1 cellular context compared by ENCODE assay signal in the genomic region with DNA sequence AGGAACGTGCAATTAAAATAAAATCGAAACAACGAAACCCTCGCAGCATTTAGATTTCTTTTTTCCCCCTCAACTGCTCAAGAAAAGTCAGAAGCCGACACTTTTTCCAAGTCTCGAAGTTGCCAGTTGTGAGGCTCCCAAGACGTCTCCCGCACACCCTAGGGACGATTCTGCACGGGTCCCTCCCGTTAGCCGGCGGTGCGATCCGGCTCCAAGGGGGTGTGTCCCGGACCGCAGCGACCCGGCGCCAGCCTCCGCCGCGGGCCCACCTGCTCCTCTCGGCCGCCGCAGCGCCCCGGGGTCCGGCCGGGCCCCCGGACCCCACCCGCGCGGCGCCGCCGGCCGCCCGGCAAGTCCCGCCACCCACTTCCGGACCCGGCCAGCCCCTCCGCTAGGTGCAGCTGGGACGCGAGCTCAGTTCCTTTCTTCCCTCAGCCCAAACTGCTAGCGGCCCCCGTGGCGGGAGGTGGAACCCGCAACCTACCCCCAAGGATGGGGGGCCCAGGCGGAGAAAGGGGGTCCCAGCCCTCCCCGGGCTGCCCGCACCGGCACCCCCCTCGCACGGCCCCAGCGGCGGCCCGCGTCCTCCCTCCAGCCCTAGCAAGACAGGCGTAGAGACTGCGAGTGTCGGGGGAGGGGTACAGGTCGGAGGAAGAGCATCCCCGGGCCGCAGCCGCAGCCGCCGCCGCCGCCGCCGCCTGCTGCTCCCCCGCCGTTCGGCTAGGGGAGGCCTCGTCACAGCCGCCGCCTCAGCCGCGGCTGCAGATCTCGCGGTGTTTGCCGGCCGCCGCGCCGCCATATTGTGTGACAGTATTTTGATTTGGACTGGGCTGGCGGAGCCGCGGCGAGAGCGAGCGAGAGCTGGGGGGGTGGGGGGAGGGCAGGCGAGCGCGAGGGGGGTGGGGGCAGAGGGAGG.
TF ChIP-seq lines count a peak whose summit lies in the region.

No MANE protein-coding gene starts in this region.

TF ChIP-seq in HepG2, 621 proteins besides CTCF, POLR2A, EP300 and RAD21 (continued from another document and continues in another):
- TF ChIP-seq, protein P1, sequence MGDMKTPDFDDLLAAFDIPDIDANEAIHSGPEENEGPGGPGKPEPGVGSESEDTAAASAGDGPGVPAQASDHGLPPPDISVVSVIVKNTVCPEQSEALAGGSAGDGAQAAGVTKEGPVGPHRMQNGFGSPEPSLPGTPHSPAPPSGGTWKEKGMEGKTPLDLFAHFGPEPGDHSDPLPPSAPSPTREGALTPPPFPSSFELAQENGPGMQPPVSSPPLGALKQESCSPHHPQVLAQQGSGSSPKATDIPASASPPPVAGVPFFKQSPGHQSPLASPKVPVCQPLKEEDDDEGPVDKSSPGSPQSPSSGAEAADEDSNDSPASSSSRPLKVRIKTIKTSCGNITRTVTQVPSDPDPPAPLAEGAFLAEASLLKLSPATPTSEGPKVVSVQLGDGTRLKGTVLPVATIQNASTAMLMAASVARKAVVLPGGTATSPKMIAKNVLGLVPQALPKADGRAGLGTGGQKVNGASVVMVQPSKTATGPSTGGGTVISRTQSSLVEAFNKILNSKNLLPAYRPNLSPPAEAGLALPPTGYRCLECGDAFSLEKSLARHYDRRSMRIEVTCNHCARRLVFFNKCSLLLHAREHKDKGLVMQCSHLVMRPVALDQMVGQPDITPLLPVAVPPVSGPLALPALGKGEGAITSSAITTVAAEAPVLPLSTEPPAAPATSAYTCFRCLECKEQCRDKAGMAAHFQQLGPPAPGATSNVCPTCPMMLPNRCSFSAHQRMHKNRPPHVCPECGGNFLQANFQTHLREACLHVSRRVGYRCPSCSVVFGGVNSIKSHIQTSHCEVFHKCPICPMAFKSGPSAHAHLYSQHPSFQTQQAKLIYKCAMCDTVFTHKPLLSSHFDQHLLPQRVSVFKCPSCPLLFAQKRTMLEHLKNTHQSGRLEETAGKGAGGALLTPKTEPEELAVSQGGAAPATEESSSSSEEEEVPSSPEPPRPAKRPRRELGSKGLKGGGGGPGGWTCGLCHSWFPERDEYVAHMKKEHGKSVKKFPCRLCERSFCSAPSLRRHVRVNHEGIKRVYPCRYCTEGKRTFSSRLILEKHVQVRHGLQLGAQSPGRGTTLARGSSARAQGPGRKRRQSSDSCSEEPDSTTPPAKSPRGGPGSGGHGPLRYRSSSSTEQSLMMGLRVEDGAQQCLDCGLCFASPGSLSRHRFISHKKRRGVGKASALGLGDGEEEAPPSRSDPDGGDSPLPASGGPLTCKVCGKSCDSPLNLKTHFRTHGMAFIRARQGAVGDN (CRISPR knock-in tag; IDR thresholded peaks at IDR 0.05), result peak; percentile 80
- TF ChIP-seq GABPB1 (CRISPR knock-in tag; IDR thresholded peaks at IDR 0.05) (peak; percentile 77), ZBTB7B (CRISPR knock-in tag; IDR thresholded peaks at IDR 0.05) (peak; percentile 67), ZNF274 (CRISPR knock-in tag; IDR thresholded peaks at IDR 0.05) (peak; percentile 86; the same call in 1 of the 2 replicates), ZMYM4 (CRISPR knock-in tag; IDR thresholded peaks at IDR 0.05) (peak; percentile 79), RXRA (CRISPR knock-in tag; IDR thresholded peaks at IDR 0.05) (no peak), PHF8 (CRISPR knock-in tag; IDR thresholded peaks at IDR 0.05) (peak; percentile 95), BORCS8-MEF2B (CRISPR knock-in tag; IDR thresholded peaks at IDR 0.05) (0 out of 2 replicates have a peak, but pooled peaks have one; percentile 48), ETV5 (CRISPR knock-in tag; IDR thresholded peaks at IDR 0.05; ENCODE audit: borderline replicate concordance) (peak; percentile 55), HNRNPLL (IDR thresholded peaks at IDR 0.05; ENCODE audit: low read depth, low read length, poor library complexity, severe bottlenecking) (peak; percentile 84), ZNF343 (CRISPR knock-in tag; IDR thresholded peaks at IDR 0.05) (peak; percentile 72; the same call in 1 of the 2 replicates), ZNF816 (CRISPR knock-in tag; IDR thresholded peaks at IDR 0.05; ENCODE audit: borderline replicate concordance) (peak; percentile 27; the same call in 1 of the 2 replicates), ZNF101 (CRISPR knock-in tag; IDR thresholded peaks at IDR 0.05; ENCODE audit: borderline replicate concordance, low read depth) (peak; percentile 24; the same call in 1 of the 2 replicates), ZNF737 (CRISPR knock-in tag; IDR thresholded peaks at IDR 0.05; ENCODE audit: borderline replicate concordance) (no peak), ZNF709 (CRISPR knock-in tag; IDR thresholded peaks at IDR 0.05) (peak; percentile 49; the same call in 1 of the 2 replicates), ZNF780A (CRISPR knock-in tag; IDR thresholded peaks at IDR 0.05) (peak; percentile 43; the same call in 1 of the 2 replicates), KLF13 (CRISPR knock-in tag; IDR thresholded peaks at IDR 0.05) (peak; percentile 71; the same call in 1 of the 2 replicates), CBX2 (IDR thresholded peaks at IDR 0.05; ENCODE audit: low read depth, low read length) (no peak; the same call in 1 of the 2 replicates), CBX2 (CRISPR knock-in tag; IDR thresholded peaks at IDR 0.05; ENCODE audit: low read depth) (no peak), ZSCAN22 (CRISPR knock-in tag; IDR thresholded peaks at IDR 0.05) (0 out of 2 replicates have a peak, but pooled peaks have one; percentile 65), MAFF (IDR thresholded peaks at IDR 0.05; ENCODE audit: low read depth, low read length) (no peak), ZNF331 (CRISPR knock-in tag; IDR thresholded peaks at IDR 0.05) (peak; percentile 73), HOXD1 (CRISPR knock-in tag; IDR thresholded peaks at IDR 0.05) (no peak), ZNF33B (CRISPR knock-in tag; IDR thresholded peaks at IDR 0.05) (peak; percentile 90; the same call in 1 of the 2 replicates), SIX1 (CRISPR knock-in tag; IDR thresholded peaks at IDR 0.05; ENCODE audit: borderline replicate concordance) (no peak), RBFOX2 (IDR thresholded peaks at IDR 0.05; ENCODE audit: low read depth, low read length) (peak; percentile 88), ESRRA (CRISPR knock-in tag; IDR thresholded peaks at IDR 0.05; ENCODE audit: low read depth) (peak; percentile 65; the same call in 1 of the 2 replicates), ZNF224 (CRISPR knock-in tag; IDR thresholded peaks at IDR 0.05) (no peak), GPN1 (CRISPR knock-in tag; IDR thresholded peaks at IDR 0.05; ENCODE audit: borderline replicate concordance) (no peak), CHCHD3 (CRISPR knock-in tag; IDR thresholded peaks at IDR 0.05) (peak; percentile 46; the same call in 1 of the 2 replicates), ZBTB7A (CRISPR knock-in tag; IDR thresholded peaks at IDR 0.05) (peak; percentile 77; the same call in 1 of the 2 replicates), CBFB (CRISPR knock-in tag; IDR thresholded peaks at IDR 0.05) (0 out of 2 replicates have a peak, but pooled peaks have one; percentile 33), POLR2G (IDR thresholded peaks at IDR 0.05; ENCODE audit: low read depth, low read length) (peak; percentile 90)
- TF ChIP-seq, protein P2, sequence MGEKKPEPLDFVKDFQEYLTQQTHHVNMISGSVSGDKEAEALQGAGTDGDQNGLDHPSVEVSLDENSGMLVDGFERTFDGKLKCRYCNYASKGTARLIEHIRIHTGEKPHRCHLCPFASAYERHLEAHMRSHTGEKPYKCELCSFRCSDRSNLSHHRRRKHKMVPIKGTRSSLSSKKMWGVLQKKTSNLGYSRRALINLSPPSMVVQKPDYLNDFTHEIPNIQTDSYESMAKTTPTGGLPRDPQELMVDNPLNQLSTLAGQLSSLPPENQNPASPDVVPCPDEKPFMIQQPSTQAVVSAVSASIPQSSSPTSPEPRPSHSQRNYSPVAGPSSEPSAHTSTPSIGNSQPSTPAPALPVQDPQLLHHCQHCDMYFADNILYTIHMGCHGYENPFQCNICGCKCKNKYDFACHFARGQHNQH (CRISPR knock-in tag; IDR thresholded peaks at IDR 0.05), result peak; percentile 55; the same call in 1 of the 2 replicates
- TF ChIP-seq, protein P3, sequence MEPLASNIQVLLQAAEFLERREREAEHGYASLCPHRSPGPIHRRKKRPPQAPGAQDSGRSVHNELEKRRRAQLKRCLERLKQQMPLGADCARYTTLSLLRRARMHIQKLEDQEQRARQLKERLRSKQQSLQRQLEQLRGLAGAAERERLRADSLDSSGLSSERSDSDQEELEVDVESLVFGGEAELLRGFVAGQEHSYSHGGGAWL (CRISPR knock-in tag; IDR thresholded peaks at IDR 0.05), result peak; percentile 54; the same call in 1 of the 2 replicates
- TF ChIP-seq, protein P4, sequence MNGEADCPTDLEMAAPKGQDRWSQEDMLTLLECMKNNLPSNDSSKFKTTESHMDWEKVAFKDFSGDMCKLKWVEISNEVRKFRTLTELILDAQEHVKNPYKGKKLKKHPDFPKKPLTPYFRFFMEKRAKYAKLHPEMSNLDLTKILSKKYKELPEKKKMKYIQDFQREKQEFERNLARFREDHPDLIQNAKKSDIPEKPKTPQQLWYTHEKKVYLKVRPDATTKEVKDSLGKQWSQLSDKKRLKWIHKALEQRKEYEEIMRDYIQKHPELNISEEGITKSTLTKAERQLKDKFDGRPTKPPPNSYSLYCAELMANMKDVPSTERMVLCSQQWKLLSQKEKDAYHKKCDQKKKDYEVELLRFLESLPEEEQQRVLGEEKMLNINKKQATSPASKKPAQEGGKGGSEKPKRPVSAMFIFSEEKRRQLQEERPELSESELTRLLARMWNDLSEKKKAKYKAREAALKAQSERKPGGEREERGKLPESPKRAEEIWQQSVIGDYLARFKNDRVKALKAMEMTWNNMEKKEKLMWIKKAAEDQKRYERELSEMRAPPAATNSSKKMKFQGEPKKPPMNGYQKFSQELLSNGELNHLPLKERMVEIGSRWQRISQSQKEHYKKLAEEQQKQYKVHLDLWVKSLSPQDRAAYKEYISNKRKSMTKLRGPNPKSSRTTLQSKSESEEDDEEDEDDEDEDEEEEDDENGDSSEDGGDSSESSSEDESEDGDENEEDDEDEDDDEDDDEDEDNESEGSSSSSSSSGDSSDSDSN (CRISPR knock-in tag; IDR thresholded peaks at IDR 0.05), result peak; percentile 91
- TF ChIP-seq, protein P5, sequence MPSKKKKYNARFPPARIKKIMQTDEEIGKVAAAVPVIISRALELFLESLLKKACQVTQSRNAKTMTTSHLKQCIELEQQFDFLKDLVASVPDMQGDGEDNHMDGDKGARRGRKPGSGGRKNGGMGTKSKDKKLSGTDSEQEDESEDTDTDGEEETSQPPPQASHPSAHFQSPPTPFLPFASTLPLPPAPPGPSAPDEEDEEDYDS (CRISPR knock-in tag; IDR thresholded peaks at IDR 0.05), result peak; percentile 64; the same call in 1 of the 2 replicates
- TF ChIP-seq, protein P6, sequence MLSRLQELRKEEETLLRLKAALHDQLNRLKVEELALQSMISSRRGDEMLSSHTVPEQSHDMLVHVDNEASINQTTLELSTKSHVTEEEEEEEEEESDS (CRISPR knock-in tag; IDR thresholded peaks at IDR 0.05; ENCODE audit: borderline replicate concordance), result no peak
- TF ChIP-seq, protein P7, sequence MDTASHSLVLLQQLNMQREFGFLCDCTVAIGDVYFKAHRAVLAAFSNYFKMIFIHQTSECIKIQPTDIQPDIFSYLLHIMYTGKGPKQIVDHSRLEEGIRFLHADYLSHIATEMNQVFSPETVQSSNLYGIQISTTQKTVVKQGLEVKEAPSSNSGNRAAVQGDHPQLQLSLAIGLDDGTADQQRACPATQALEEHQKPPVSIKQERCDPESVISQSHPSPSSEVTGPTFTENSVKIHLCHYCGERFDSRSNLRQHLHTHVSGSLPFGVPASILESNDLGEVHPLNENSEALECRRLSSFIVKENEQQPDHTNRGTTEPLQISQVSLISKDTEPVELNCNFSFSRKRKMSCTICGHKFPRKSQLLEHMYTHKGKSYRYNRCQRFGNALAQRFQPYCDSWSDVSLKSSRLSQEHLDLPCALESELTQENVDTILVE (CRISPR knock-in tag; IDR thresholded peaks at IDR 0.05), result peak; percentile 49; the same call in 1 of the 2 replicates
- TF ChIP-seq, protein P8, sequence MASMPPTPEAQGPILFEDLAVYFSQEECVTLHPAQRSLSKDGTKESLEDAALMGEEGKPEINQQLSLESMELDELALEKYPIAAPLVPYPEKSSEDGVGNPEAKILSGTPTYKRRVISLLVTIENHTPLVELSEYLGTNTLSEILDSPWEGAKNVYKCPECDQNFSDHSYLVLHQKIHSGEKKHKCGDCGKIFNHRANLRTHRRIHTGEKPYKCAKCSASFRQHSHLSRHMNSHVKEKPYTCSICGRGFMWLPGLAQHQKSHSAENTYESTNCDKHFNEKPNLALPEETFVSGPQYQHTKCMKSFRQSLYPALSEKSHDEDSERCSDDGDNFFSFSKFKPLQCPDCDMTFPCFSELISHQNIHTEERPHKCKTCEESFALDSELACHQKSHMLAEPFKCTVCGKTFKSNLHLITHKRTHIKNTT (CRISPR knock-in tag; IDR thresholded peaks at IDR 0.05), result no peak
- TF ChIP-seq, protein P9, sequence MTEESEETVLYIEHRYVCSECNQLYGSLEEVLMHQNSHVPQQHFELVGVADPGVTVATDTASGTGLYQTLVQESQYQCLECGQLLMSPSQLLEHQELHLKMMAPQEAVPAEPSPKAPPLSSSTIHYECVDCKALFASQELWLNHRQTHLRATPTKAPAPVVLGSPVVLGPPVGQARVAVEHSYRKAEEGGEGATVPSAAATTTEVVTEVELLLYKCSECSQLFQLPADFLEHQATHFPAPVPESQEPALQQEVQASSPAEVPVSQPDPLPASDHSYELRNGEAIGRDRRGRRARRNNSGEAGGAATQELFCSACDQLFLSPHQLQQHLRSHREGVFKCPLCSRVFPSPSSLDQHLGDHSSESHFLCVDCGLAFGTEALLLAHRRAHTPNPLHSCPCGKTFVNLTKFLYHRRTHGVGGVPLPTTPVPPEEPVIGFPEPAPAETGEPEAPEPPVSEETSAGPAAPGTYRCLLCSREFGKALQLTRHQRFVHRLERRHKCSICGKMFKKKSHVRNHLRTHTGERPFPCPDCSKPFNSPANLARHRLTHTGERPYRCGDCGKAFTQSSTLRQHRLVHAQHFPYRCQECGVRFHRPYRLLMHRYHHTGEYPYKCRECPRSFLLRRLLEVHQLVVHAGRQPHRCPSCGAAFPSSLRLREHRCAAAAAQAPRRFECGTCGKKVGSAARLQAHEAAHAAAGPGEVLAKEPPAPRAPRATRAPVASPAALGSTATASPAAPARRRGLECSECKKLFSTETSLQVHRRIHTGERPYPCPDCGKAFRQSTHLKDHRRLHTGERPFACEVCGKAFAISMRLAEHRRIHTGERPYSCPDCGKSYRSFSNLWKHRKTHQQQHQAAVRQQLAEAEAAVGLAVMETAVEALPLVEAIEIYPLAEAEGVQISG (CRISPR knock-in tag; IDR thresholded peaks at IDR 0.05), result peak; percentile 88
- TF ChIP-seq, protein P10, sequence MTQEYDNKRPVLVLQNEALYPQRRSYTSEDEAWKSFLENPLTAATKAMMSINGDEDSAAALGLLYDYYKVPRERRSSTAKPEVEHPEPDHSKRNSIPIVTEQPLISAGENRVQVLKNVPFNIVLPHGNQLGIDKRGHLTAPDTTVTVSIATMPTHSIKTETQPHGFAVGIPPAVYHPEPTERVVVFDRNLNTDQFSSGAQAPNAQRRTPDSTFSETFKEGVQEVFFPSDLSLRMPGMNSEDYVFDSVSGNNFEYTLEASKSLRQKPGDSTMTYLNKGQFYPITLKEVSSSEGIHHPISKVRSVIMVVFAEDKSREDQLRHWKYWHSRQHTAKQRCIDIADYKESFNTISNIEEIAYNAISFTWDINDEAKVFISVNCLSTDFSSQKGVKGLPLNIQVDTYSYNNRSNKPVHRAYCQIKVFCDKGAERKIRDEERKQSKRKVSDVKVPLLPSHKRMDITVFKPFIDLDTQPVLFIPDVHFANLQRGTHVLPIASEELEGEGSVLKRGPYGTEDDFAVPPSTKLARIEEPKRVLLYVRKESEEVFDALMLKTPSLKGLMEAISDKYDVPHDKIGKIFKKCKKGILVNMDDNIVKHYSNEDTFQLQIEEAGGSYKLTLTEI (CRISPR knock-in tag; conservative IDR thresholded peaks at IDR 0.05), result no peak
- TF ChIP-seq, protein P11, sequence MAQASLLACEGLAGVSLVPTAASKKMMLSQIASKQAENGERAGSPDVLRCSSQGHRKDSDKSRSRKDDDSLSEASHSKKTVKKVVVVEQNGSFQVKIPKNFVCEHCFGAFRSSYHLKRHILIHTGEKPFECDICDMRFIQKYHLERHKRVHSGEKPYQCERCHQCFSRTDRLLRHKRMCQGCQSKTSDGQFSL (CRISPR knock-in tag; IDR thresholded peaks at IDR 0.05), result peak; percentile 61; the same call in 1 of the 2 replicates
